ENCODE assay signal across 9 cellular contexts in genomic region chr3:32781969-32782270, GRCh38. TPM values are rescaled to one million over a fixed set of nuclear protein-coding genes. Genes with fewer than 3 reads are reported as not detected.
DNase-seq lines count a peak whose midpoint lies in the region; ATAC-seq and TF ChIP-seq lines count a peak whose summit lies in the region.
"Not testable (repeated sequence)": the region's sequence is repeated elsewhere in the genome, so short reads cannot be mapped to it uniquely, and the experiment has no call there.
"Had no signal": no experiment of that assay in that cellular context is flagged by ENCODE, and none has a peak within 500 bp of the region (broad histone marks: within the 10 kb centered on the region; RNA-seq: fewer than 3 reads in every experiment).

No MANE protein-coding gene starts in this region.

- not testable (repeated sequence) for H3K27me3 ChIP-seq in CD4-positive, alpha-beta memory T cell (ENCODE audit: insufficient read depth, low read length); HUES64 (ENCODE audit: insufficient read depth, low read length); dorsolateral prefrontal cortex

- TF ChIP-seq CTCF in dorsolateral prefrontal cortex (IDR thresholded peaks at IDR 0.05 in 54 of 56, conservative IDR thresholded peaks at IDR 0.05 in 2 of 56; ENCODE audit: low read depth in 1 of 56, partially characterized antibody in 56 of 56); nephron (IDR thresholded peaks at IDR 0.05; ENCODE audit: unreplicated experiment in 3 of 3): not testable (repeated sequence)

- ATAC-seq in T-cell (replicated peaks in 1 of 4); stimulated activated naive B cell treated with anti-CD40 and anti-IgM and Interleukin-4, amounts not matched to agents 10 μg/mL and 1 μg/mL and 100 μg/mL, for 72 hours (replicated peaks): not testable (repeated sequence)

- H3K4me1 ChIP-seq in CD4-positive, alpha-beta memory T cell (ENCODE audit: insufficient read depth, low read length), result not testable (repeated sequence)
- peaks cover 26% of the 10 kb centered on the region for H3K4me1 ChIP-seq in HUES64 (ENCODE audit: insufficient read depth, low read length)

- peak overlapping the region in 7 of 8 donors; percentile 29 to 74 (median 58) for H3K4me3 Mint-ChIP-seq in CD4-positive, alpha-beta memory T cell
- H3K4me3 Mint-ChIP-seq in T-cell, result peak overlapping the region; percentile 41 to 89 (median 55)
- H3K4me3 Mint-ChIP-seq in activated naive CD4-positive, alpha-beta T cell treated with anti-CD3 and anti-CD28 coated beads for 36 hours, result peak overlapping the region; percentile 12
- peak overlapping the region; percentile 51 to 71 (median 64) for H3K4me3 Mint-ChIP-seq in immature natural killer cell
- peak overlapping the region; percentile 64 to 92 (median 75) for H3K4me3 Mint-ChIP-seq in nephron
- peak overlapping the region; percentile 50 to 52 for H3K4me3 Mint-ChIP-seq in stimulated activated naive B cell treated with anti-CD40 and anti-IgM and Interleukin-4, amounts not matched to agents 10 μg/mL and 1 μg/mL and 100 μg/mL, for 72 hours

- H3K27ac ChIP-seq in CD4-positive, alpha-beta memory T cell (ENCODE audit: low read depth, low read length); dorsolateral prefrontal cortex: not testable (repeated sequence)
- H3K27ac ChIP-seq in HUES64 (ENCODE audit: low read depth, low read length), result peak overlapping the region; percentile 100; the same call in 1 of the 2 replicates

- peaks cover 2 to 13% (median 4%) of the 10 kb centered on the region in 4 donors for H3K4me1 Mint-ChIP-seq in CD4-positive, alpha-beta memory T cell
- peaks cover 3 to 10% (median 8%) of the 10 kb centered on the region in 3 donors for H3K4me1 Mint-ChIP-seq in T-cell
- not testable (repeated sequence) for H3K4me1 Mint-ChIP-seq in activated naive CD4-positive, alpha-beta T cell treated with anti-CD3 and anti-CD28 coated beads for 36 hours (ENCODE audit: low read depth); stimulated activated naive B cell treated with anti-CD40 and anti-IgM and Interleukin-4, amounts not matched to agents 10 μg/mL and 1 μg/mL and 100 μg/mL, for 72 hours
- peaks cover 8 to 23% of the 10 kb centered on the region in 2 donors for H3K4me1 Mint-ChIP-seq in immature natural killer cell
- peaks cover 15% of the 10 kb centered on the region for H3K4me1 Mint-ChIP-seq in nephron

- not testable (repeated sequence) for H3K9ac ChIP-seq in HUES64 (ENCODE audit: low read depth, low read length)

- not testable (repeated sequence) for H3K9me3 Mint-ChIP-seq in CD4-positive, alpha-beta memory T cell; T-cell; activated naive CD4-positive, alpha-beta T cell treated with anti-CD3 and anti-CD28 coated beads for 36 hours; immature natural killer cell; nephron; stimulated activated naive B cell treated with anti-CD40 and anti-IgM and Interleukin-4, amounts not matched to agents 10 μg/mL and 1 μg/mL and 100 μg/mL, for 72 hours

- H3K4me3 ChIP-seq in CD4-positive, alpha-beta memory T cell (ENCODE audit: low read length in 2 of 2), result not testable (repeated sequence)
- H3K4me3 ChIP-seq in HUES64 (ENCODE audit: low read length) (peak overlapping the region; percentile 66), dorsolateral prefrontal cortex (peak overlapping the region in 44 of 59 donors; percentile 39 to 83 (median 70))

- DNase-seq in CD4-positive, alpha-beta memory T cell; T-cell; activated naive CD4-positive, alpha-beta T cell treated with anti-CD3 and anti-CD28 coated beads for 36 hours; dorsolateral prefrontal cortex; immature natural killer cell; stimulated activated naive B cell treated with anti-CD40 and anti-IgM and Interleukin-4, amounts not matched to agents 10 μg/mL and 1 μg/mL and 100 μg/mL, for 72 hours: not testable (repeated sequence)

- intact Hi-C loops in CD4-positive, alpha-beta memory T cell (cut with micrococcal nuclease), result loop anchor here (1.0 kb wide), 2 partner anchors 152 to 272 kb away; no protein-coding TSS in a partner anchor
- intact Hi-C loops in activated naive CD4-positive, alpha-beta T cell treated with anti-CD3 and anti-CD28 coated beads for 36 hours (cut with micrococcal nuclease), result loop anchor here (1.0 to 5.0 kb wide), 8 partner anchors 35 to 605 kb away; partner anchors contain the start of genes CNOT10 and TRIM71
- intact Hi-C loops in dorsolateral prefrontal cortex (cut with DNase I), result loop anchor here in 1 of 2 donors (5.0 kb wide), 1 partner anchor 95 kb away; the partner anchor contains the start of gene CNOT10

- H3K27me3 Mint-ChIP-seq in CD4-positive, alpha-beta memory T cell; T-cell; immature natural killer cell (ENCODE audit: low read depth in 3 of 3): not testable (repeated sequence)
- peaks cover 18% of the 10 kb centered on the region for H3K27me3 Mint-ChIP-seq in activated naive CD4-positive, alpha-beta T cell treated with anti-CD3 and anti-CD28 coated beads for 36 hours (ENCODE audit: low read depth)
- H3K27me3 Mint-ChIP-seq in nephron (ENCODE audit: low read depth), result peaks cover 35% of the 10 kb centered on the region
- peaks cover 8 to 11% of the 10 kb centered on the region in 2 donors for H3K27me3 Mint-ChIP-seq in stimulated activated naive B cell treated with anti-CD40 and anti-IgM and Interleukin-4, amounts not matched to agents 10 μg/mL and 1 μg/mL and 100 μg/mL, for 72 hours

- not testable (repeated sequence) for H3K36me3 ChIP-seq in CD4-positive, alpha-beta memory T cell (ENCODE audit: insufficient read depth, low read length); HUES64 (ENCODE audit: insufficient read depth, low read length)

- CTCF ChIA-PET in CD4-positive, alpha-beta memory T cell (lab: Charles Lee; ENCODE audit: partially characterized antibody), result interaction anchor here (0.7 to 2.7 kb wide), 6 partner anchors 9 to 275 kb away, joined by 3 to 22 read pairs (median 4); no protein-coding TSS in a partner anchor
- CTCF ChIA-PET in T-cell (lab: Charles Lee), result interaction anchor here in 1 of 2 donors (0.6 kb wide), 1 partner anchor 400 kb away, joined by 5 read pairs; no protein-coding TSS in a partner anchor
- CTCF ChIA-PET in activated naive CD4-positive, alpha-beta T cell treated with anti-CD3 and anti-CD28 coated beads for 36 hours (lab: Charles Lee), result interaction anchor here (0.6 to 1.6 kb wide), 5 partner anchors 9 to 125 kb away, joined by 3 to 5 read pairs (median 4); no protein-coding TSS in a partner anchor

- POLR2A ChIA-PET in CD4-positive, alpha-beta memory T cell (lab: Charles Lee; ENCODE audit: partially characterized antibody), result not testable (repeated sequence)
- POLR2A ChIA-PET in T-cell (lab: Charles Lee), result interaction anchor here in 1 of 2 donors (0.6 kb wide), 1 partner anchor 154 kb away, joined by 3 read pairs; no protein-coding TSS in a partner anchor

- peak overlapping the region in 1 of 7 donors; percentile 25 for H3K27ac Mint-ChIP-seq in CD4-positive, alpha-beta memory T cell
- not testable (repeated sequence) for H3K27ac Mint-ChIP-seq in T-cell; activated naive CD4-positive, alpha-beta T cell treated with anti-CD3 and anti-CD28 coated beads for 36 hours; nephron
- peak overlapping the region in 1 of 6 donors; percentile 30 for H3K27ac Mint-ChIP-seq in immature natural killer cell
- H3K27ac Mint-ChIP-seq in stimulated activated naive B cell treated with anti-CD40 and anti-IgM and Interleukin-4, amounts not matched to agents 10 μg/mL and 1 μg/mL and 100 μg/mL, for 72 hours, result peak overlapping the region; percentile 42

- H3K36me3 Mint-ChIP-seq in CD4-positive, alpha-beta memory T cell; T-cell; activated naive CD4-positive, alpha-beta T cell treated with anti-CD3 and anti-CD28 coated beads for 36 hours (ENCODE audit: low read depth); immature natural killer cell; nephron (ENCODE audit: low read depth): not testable (repeated sequence)
- H3K36me3 Mint-ChIP-seq in stimulated activated naive B cell treated with anti-CD40 and anti-IgM and Interleukin-4, amounts not matched to agents 10 μg/mL and 1 μg/mL and 100 μg/mL, for 72 hours, result peaks cover 9 to 18% of the 10 kb centered on the region in 2 donors

- whole genome bisulfite sequencing in HUES64, result 70% methylated on average over 9 of the region's 9 CpGs

- not testable (repeated sequence) for H3K9me3 ChIP-seq in CD4-positive, alpha-beta memory T cell (ENCODE audit: control insufficient read depth in 1 of 2, low read length in 2 of 2); HUES64 (ENCODE audit: insufficient read depth, low read depth, low read length)

RNA-seq across cellular contexts. Expression of gene TRIM71, which starts 35.9 kb away (rescaled TPM):
- total RNA-seq in CD4-positive, alpha-beta memory T cell, result not detected
- polyA plus RNA-seq in CD4-positive, alpha-beta memory T cell, result not detected
- polyA plus RNA-seq in HUES64 (2013, experiment 1 of 2), result 82.8 TPM
- 81.5 TPM for polyA plus RNA-seq in HUES64 (2013, experiment 2 of 2)
- total RNA-seq in T-cell (under 1 TPM in 4 of 5 donors, not detected in 1; 0.05 to 0.32 (median 0.29) TPM), dorsolateral prefrontal cortex (1 to 10 TPM in 65 of 120 experiments, under 1 TPM in 55; 0.36 to 2.1 (median 1.0) TPM)
- under 1 TPM; 0.02 to 0.07 TPM for total RNA-seq in activated naive CD4-positive, alpha-beta T cell treated with anti-CD3 and anti-CD28 coated beads for 36 hours
- not detected for polyA plus RNA-seq in immature natural killer cell
- total RNA-seq: myocyte had no signal

Comparison
In these comparisons a context has a peak if more than half of its experiments do, and no peak if none do; other contexts are left out.
1. H3K4me3 Mint-ChIP-seq: peak in every context shown above with its lines; median percentile 75 in nephron; 64 in immature natural killer cell; 58 in CD4-positive, alpha-beta memory T cell; 55 in T-cell; 51 in stimulated activated naive B cell treated with anti-CD40 and anti-IgM and Interleukin-4, amounts not matched to agents 10 μg/mL and 1 μg/mL and 100 μg/mL, for 72 hours; 12 in activated naive CD4-positive, alpha-beta T cell treated with anti-CD3 and anti-CD28 coated beads for 36 hours.